Comparison of ENCODE assay signal across 2 cellular contexts in genomic region chr7:44637788-44638594, GRCh38.
TF ChIP-seq lines count a peak whose summit lies in the region.

No MANE protein-coding gene starts in this region.

TF ChIP-seq in A549, 52 proteins besides CTCF, POLR2A, EP300 and RAD21:
- TF ChIP-seq FOSL2 (IDR thresholded peaks at IDR 0.05) (no peak), FOSL2 (CRISPR knock-in tag; IDR thresholded peaks at IDR 0.05) (peak; percentile 69), NR3C1 (IDR thresholded peaks at IDR 0.05) (no peak), EHF (CRISPR knock-in tag; IDR thresholded peaks at IDR 0.05) (peak; percentile 53; the same call in 1 of the 2 replicates), ATOH8 (CRISPR knock-in tag; IDR thresholded peaks at IDR 0.05; ENCODE audit: low read depth) (no peak), CEBPB (IDR thresholded peaks at IDR 0.05) (0 out of 4 replicates have a peak, but pooled peaks have one; percentile 5 to 58)

TF ChIP-seq in K562, 482 proteins besides CTCF, POLR2A, EP300 and RAD21 (continues in another document):
- TF ChIP-seq HMGN3 (IDR thresholded peaks at IDR 0.05; ENCODE audit: borderline replicate concordance, extremely low read depth, insufficient read length, low read depth, low read length) (no peak), ZNF395 (CRISPR knock-in tag; IDR thresholded peaks at IDR 0.05) (no peak), ESRRA (IDR thresholded peaks at IDR 0.05; ENCODE audit: borderline replicate concordance, low read depth) (no peak), CHCHD3 (CRISPR knock-in tag; IDR thresholded peaks at IDR 0.05) (no peak), ATF1 (CRISPR knock-in tag; IDR thresholded peaks at IDR 0.05) (no peak), ATF1 (tag; IDR thresholded peaks at IDR 0.05) (peak; percentile 84), ZNF175 (CRISPR knock-in tag; IDR thresholded peaks at IDR 0.05; ENCODE audit: low read depth) (0 out of 2 replicates have a peak, but pooled peaks have one; percentile 41), ZMIZ1 (IDR thresholded peaks at IDR 0.05; ENCODE audit: low read depth in 2 of 2, low read length in 2 of 2) (no peak), NFIC (IDR thresholded peaks at IDR 0.05) (no peak), GABPA (tag; conservative IDR thresholded peaks at IDR 0.05; ENCODE audit: low read depth) (no peak), SMARCE1 (IDR thresholded peaks at IDR 0.05) (no peak), ARID1B (IDR thresholded peaks at IDR 0.05) (0 out of 2 replicates have a peak, but pooled peaks have one; percentile 28), HINFP (tag; conservative IDR thresholded peaks at IDR 0.05; ENCODE audit: low read depth) (no peak), DDX20 (tag; IDR thresholded peaks at IDR 0.05; ENCODE audit: low read depth) (no peak), FOXJ2 (tag; IDR thresholded peaks at IDR 0.05) (0 out of 2 replicates have a peak, but pooled peaks have one; percentile 25), CBFA2T3 (IDR thresholded peaks at IDR 0.05) (peak; percentile 7; the same call in 1 of the 2 replicates), TCFL5 (CRISPR knock-in tag; conservative IDR thresholded peaks at IDR 0.05) (no peak), GTF2E2 (tag; IDR thresholded peaks at IDR 0.05) (no peak), SIRT6 (IDR thresholded peaks at IDR 0.05; ENCODE audit: low read depth, low read length) (no peak), ZNF589 (CRISPR knock-in tag; IDR thresholded peaks at IDR 0.05; ENCODE audit: low read depth) (peak; percentile 48), SMAD1 (IDR thresholded peaks at IDR 0.05; ENCODE audit: low read depth, low read length, partially characterized antibody) (no peak), NFE2 (IDR thresholded peaks at IDR 0.05; ENCODE audit: low read depth) (peak; percentile 20), CREM (IDR thresholded peaks at IDR 0.05; ENCODE audit: low read depth) (peak; percentile 88), ATF7 (IDR thresholded peaks at IDR 0.05) (peak; percentile 58; the same call in 1 of the 2 replicates), ZKSCAN8 (CRISPR knock-in tag; IDR thresholded peaks at IDR 0.05) (peak; percentile 56; the same call in 1 of the 2 replicates), JUN (IDR thresholded peaks at IDR 0.05; ENCODE audit: borderline replicate concordance, low read depth, low read length) (0 out of 2 replicates have a peak, but pooled peaks have one; percentile 13), JUN (CRISPR knock-in tag; IDR thresholded peaks at IDR 0.05; ENCODE audit: borderline replicate concordance) (no peak), TRIM24 (IDR thresholded peaks at IDR 0.05) (no peak), CEBPB (tag; IDR thresholded peaks at IDR 0.05) (peak; percentile 84), CREB5 (CRISPR knock-in tag; IDR thresholded peaks at IDR 0.05) (no peak), ZNF184 (CRISPR knock-in tag; IDR thresholded peaks at IDR 0.05) (peak; percentile 79; the same call in 1 of the 2 replicates), REST (CRISPR knock-in tag; IDR thresholded peaks at IDR 0.05; ENCODE audit: low read depth) (no peak), ZNF282 (CRISPR knock-in tag; IDR thresholded peaks at IDR 0.05) (no peak), MLX (CRISPR knock-in tag; conservative IDR thresholded peaks at IDR 0.05) (no peak), ARID3A (IDR thresholded peaks at IDR 0.05; ENCODE audit: borderline replicate concordance, low read depth, low read length) (0 out of 2 replicates have a peak, but pooled peaks have one; percentile 22), CBFB (CRISPR knock-in tag; IDR thresholded peaks at IDR 0.05) (no peak), ZNF212 (CRISPR knock-in tag; IDR thresholded peaks at IDR 0.05) (no peak), ZNF644 (tag; IDR thresholded peaks at IDR 0.05; ENCODE audit: low read depth) (no peak), CREB1 (IDR thresholded peaks at IDR 0.05) (peak; percentile 57), CREB1 (CRISPR knock-in tag; IDR thresholded peaks at IDR 0.05) (no peak), MYNN (IDR thresholded peaks at IDR 0.05) (0 out of 2 replicates have a peak, but pooled peaks have one; percentile 34), MYNN (CRISPR knock-in tag; IDR thresholded peaks at IDR 0.05) (no peak), EGR1 (conservative IDR thresholded peaks at IDR 0.05) (peak; percentile 56), DACH1 (IDR thresholded peaks at IDR 0.05; ENCODE audit: partially characterized antibody) (peak; percentile 57), FOSL1 (tag; conservative IDR thresholded peaks at IDR 0.05) (peak; percentile 84), CEBPG (CRISPR knock-in tag; IDR thresholded peaks at IDR 0.05) (no peak), CEBPG (tag; conservative IDR thresholded peaks at IDR 0.05 in 1 of 2, IDR thresholded peaks at IDR 0.05 in 1 of 2) (peak; percentile 62 to 82), ZNF766 (CRISPR knock-in tag; conservative IDR thresholded peaks at IDR 0.05) (peak; percentile 45), ZNF133 (CRISPR knock-in tag; IDR thresholded peaks at IDR 0.05) (no peak), FOXO4 (CRISPR knock-in tag; IDR thresholded peaks at IDR 0.05) (no peak), ZNF384 (IDR thresholded peaks at IDR 0.05; ENCODE audit: low read depth, low read length) (no peak), STAT5B (CRISPR knock-in tag; IDR thresholded peaks at IDR 0.05) (no peak), JUND (IDR thresholded peaks at IDR 0.05; ENCODE audit: borderline replicate concordance, low read depth, low read length) (peak; percentile 76; the same call in 1 of the 2 replicates), JUND (tag; IDR thresholded peaks at IDR 0.05; ENCODE audit: borderline replicate concordance, low read depth, low read length) (peak; percentile 59; the same call in 2 of the 3 replicates), RBM25 (IDR thresholded peaks at IDR 0.05; ENCODE audit: low read depth, low read length, severe bottlenecking) (no peak), CTBP1 (IDR thresholded peaks at IDR 0.05; ENCODE audit: borderline replicate concordance) (peak; percentile 26; the same call in 1 of the 2 replicates)
